8 cellular contexts compared by ENCODE assay signal in genomic region chr2:55232084-55232862, GRCh38. TPM values are rescaled to one million over a fixed set of nuclear protein-coding genes. Genes with fewer than 3 reads are reported as not detected.
DNase-seq lines count a peak whose midpoint lies in the region; TF ChIP-seq lines count a peak whose summit lies in the region.

TSS of gene CLHC1 (minus strand) at chr2:55232293. CDS start at chr2:55222411, 9,882 bp downstream.
TSS of gene RPS27A (plus strand) at chr2:55232688. CDS start at chr2:55232825, 137 bp downstream.

- DNase-seq in GF-D8 (lab: John Stamatoyannopoulos, UW) (peak; percentile 87), HEK293T (ENCODE audit: extremely low spot score) (peak; percentile 85), MV-4-11 (lab: John Stamatoyannopoulos, UW) (peak; percentile 93), SK-MEL-5 (ENCODE audit: low read depth, low spot score) (peak; percentile 97), globus pallidus (ENCODE audit: low spot score) (peak; percentile 95), nucleus accumbens (lab: John Stamatoyannopoulos, UW) (peak in 55 of 56 donors; percentile 38 to 93 (median 85)), suprapubic skin (ENCODE audit: low spot score in 2 of 2) (peak; percentile 92 to 95)
- peak; percentile 94 for DNase-seq in activated naive CD4-positive, alpha-beta T cell treated with anti-CD3 and anti-CD28 coated beads for 36 hours

- TF ChIP-seq EP300 in suprapubic skin (IDR thresholded peaks at IDR 0.05), result no peak

- TF ChIP-seq CTCF in suprapubic skin (IDR thresholded peaks at IDR 0.05), result no peak

- peaks cover 34% of the 10 kb centered on the region for H3K36me3 ChIP-seq in suprapubic skin

- under 1% methylated on average over 37 of the region's 37 CpGs for WGBS in suprapubic skin

- H3K9me3 ChIP-seq in suprapubic skin, result no peaks in the 10 kb centered on the region

- H3K27ac Mint-ChIP-seq in activated naive CD4-positive, alpha-beta T cell treated with anti-CD3 and anti-CD28 coated beads for 36 hours, result peak within 1 kb of the TSS; percentile 95

- H3K27me3 ChIP-seq in suprapubic skin, result no peaks in the 10 kb centered on the region

- peak within 1 kb of the TSS; percentile 97 for H3K4me3 Mint-ChIP-seq in activated naive CD4-positive, alpha-beta T cell treated with anti-CD3 and anti-CD28 coated beads for 36 hours

- intact Hi-C loops in activated naive CD4-positive, alpha-beta T cell treated with anti-CD3 and anti-CD28 coated beads for 36 hours (cut with micrococcal nuclease), result loop anchor here (1.0 to 5.0 kb wide), 15 partner anchors 9 to 1465 kb away; partner anchors contain the start of genes CFAP36, CHAC2, EML6 and MTIF2

- H3K9me3 Mint-ChIP-seq in activated naive CD4-positive, alpha-beta T cell treated with anti-CD3 and anti-CD28 coated beads for 36 hours, result no peaks in the 10 kb centered on the region

- in situ Hi-C loops in SK-MEL-5 (cut with HindIII; ENCODE audit: low pct_unique_long_range_greater_than_20kb, low sequenced_read_pairs), result no loop called here

- POLR2A ChIA-PET in HEK293T (lab: Yijun Ruan, JAX), result interaction anchor here (0.6 to 1.4 kb wide), 12 partner anchors 9 to 386 kb away, joined by 3 to 9 read pairs (median 4); partner anchors contain the start of genes CFAP36, MTIF2, PPP4R3B and RTN4

- peak within 1 kb of the TSS; percentile 77 for H3K4me3 ChIP-seq in suprapubic skin

- TF ChIP-seq POLR2A in suprapubic skin (IDR thresholded peaks at IDR 0.05), result peak; percentile 57 to 85

- H3K4me1 Mint-ChIP-seq in activated naive CD4-positive, alpha-beta T cell treated with anti-CD3 and anti-CD28 coated beads for 36 hours (ENCODE audit: low read depth), result peaks cover 52% of the 10 kb centered on the region

- H3K27me3 Mint-ChIP-seq in activated naive CD4-positive, alpha-beta T cell treated with anti-CD3 and anti-CD28 coated beads for 36 hours (ENCODE audit: low read depth), result no peaks in the 10 kb centered on the region

- peaks cover 41% of the 10 kb centered on the region for H3K36me3 Mint-ChIP-seq in activated naive CD4-positive, alpha-beta T cell treated with anti-CD3 and anti-CD28 coated beads for 36 hours (ENCODE audit: low read depth)

- CTCF ChIA-PET in HEK293T (lab: Yijun Ruan, JAX), result interaction anchor here (0.6 kb wide), 1 partner anchor 26 kb away, joined by 4 read pairs; no protein-coding TSS in a partner anchor
- CTCF ChIA-PET in activated naive CD4-positive, alpha-beta T cell treated with anti-CD3 and anti-CD28 coated beads for 36 hours (lab: Charles Lee), result no interaction called here

- H3K27ac ChIP-seq in suprapubic skin, result peak within 1 kb of the TSS; percentile 96

- peaks cover 31% of the 10 kb centered on the region for H3K4me1 ChIP-seq in suprapubic skin

TF ChIP-seq in HEK293T, 16 proteins besides CTCF, POLR2A, EP300 and RAD21:
- TF ChIP-seq HDGF (IDR thresholded peaks at IDR 0.05; ENCODE audit: borderline replicate concordance) (no peak), L3MBTL2 (conservative IDR thresholded peaks at IDR 0.05) (peak; percentile 47), ARNT (IDR thresholded peaks at IDR 0.05) (no peak), NFRKB (IDR thresholded peaks at IDR 0.05) (peak; percentile 22; the same call in 1 of the 2 replicates), BHLHE40 (IDR thresholded peaks at IDR 0.05; ENCODE audit: borderline replicate concordance) (no peak), PKNOX1 (IDR thresholded peaks at IDR 0.05) (no peak), FOXM1 (IDR thresholded peaks at IDR 0.05; ENCODE audit: borderline replicate concordance) (no peak), ELF4 (IDR thresholded peaks at IDR 0.05) (peak; percentile 89), SUZ12 (IDR thresholded peaks at IDR 0.05) (no peak)

RNA-seq across cellular contexts. Expression of gene CLHC1, which starts in this region (rescaled TPM):
- total RNA-seq in SK-MEL-5 (2014; rRNA removed; shearing (Covaris generic)), result 7.1 and 7.9 TPM in 2 replicates
- polyA plus RNA-seq in SK-MEL-5 (2015; cell fraction: cytosol; rRNA removed), result 3.7 and 4.0 TPM in 2 replicates
- 81.5 and 82.1 TPM in 2 replicates for polyA plus RNA-seq in SK-MEL-5 (2015; cell fraction: nucleus; rRNA removed)
- 1 to 10 TPM; 2.4 to 3.1 TPM for total RNA-seq in activated naive CD4-positive, alpha-beta T cell treated with anti-CD3 and anti-CD28 coated beads for 36 hours
- 10 to 100 TPM in 1 of 4 donors, 1 to 10 TPM in 3; 2.5 to 12.7 (median 5.9) TPM for total RNA-seq in suprapubic skin

RNA-seq across cellular contexts. Expression of gene RPS27A, which starts in this region (rescaled TPM):
- 2,624 and 2,849 TPM in 2 replicates for total RNA-seq in SK-MEL-5 (2014; rRNA removed; shearing (Covaris generic))
- 2,051 and 2,174 TPM in 2 replicates for polyA plus RNA-seq in SK-MEL-5 (2015; cell fraction: cytosol; rRNA removed)
- polyA plus RNA-seq in SK-MEL-5 (2015; cell fraction: nucleus; rRNA removed), result 724 and 812 TPM in 2 replicates
- 1,000 to 10,000 TPM; 1,468 to 1,556 TPM for total RNA-seq in activated naive CD4-positive, alpha-beta T cell treated with anti-CD3 and anti-CD28 coated beads for 36 hours
- total RNA-seq in suprapubic skin, result 1,000 to 10,000 TPM in 3 of 4 donors, 100 to 1,000 TPM in 1; 888 to 1,822 (median 1,618) TPM

Comparison
In these comparisons a context has a peak if more than half of its experiments do, and no peak if none do; other contexts are left out.
1. Peak in every context shown above with its lines: DNase-seq, H3K4me3 ChIP-seq and H3K27ac ChIP-seq.